1 cellular context compared by ENCODE assay signal in genomic region chr20:25336561-25337422, GRCh38.
TF ChIP-seq lines count a peak whose summit lies in the region.

No MANE protein-coding gene starts in this region.

TF ChIP-seq in HepG2, 621 proteins besides CTCF, POLR2A, EP300 and RAD21 (continued from another document):
- TF ChIP-seq KIAA2018 (CRISPR knock-in tag; IDR thresholded peaks at IDR 0.05; ENCODE audit: borderline replicate concordance), result no peak
- no peak for TF ChIP-seq MTF2 (CRISPR knock-in tag; IDR thresholded peaks at IDR 0.05; ENCODE audit: borderline replicate concordance)
- TF ChIP-seq ZNF512 (CRISPR knock-in tag; IDR thresholded peaks at IDR 0.05), result no peak
